Comparison of ENCODE assay signal across 11 cellular contexts in genomic region chr4:138576684-138577083, GRCh38.
DNase-seq lines count a peak whose midpoint lies in the region; ATAC-seq and TF ChIP-seq lines count a peak whose summit lies in the region.
"Had no signal": no experiment of that assay in that cellular context is flagged by ENCODE, and none has a peak within 500 bp of the region (broad histone marks: within the 10 kb centered on the region; RNA-seq: fewer than 3 reads in every experiment).

No MANE protein-coding gene starts in this region.

- no peak overlapping the region for H3K4me2 ChIP-seq in KMS-11

- ATAC-seq in HG03175 (IDR thresholded peaks at IDR 0.05; ENCODE audit: unreplicated experiment) (no peak), HG03439 (IDR thresholded peaks at IDR 0.05; ENCODE audit: unreplicated experiment) (no peak)

- H3K9me3 ChIP-seq in liver (ENCODE audit: control insufficient read depth in 4 of 4, low read length in 3 of 4): peaks cover 0 to 5% (median under 1%) of the 10 kb centered on the region in 4 donors

- peak; percentile 67 to 85 for TF ChIP-seq RAD21 in liver (IDR thresholded peaks at IDR 0.05)

- H3K4me3 ChIP-seq in KMS-11 (IDR thresholded peaks at IDR 0.05; ENCODE audit: insufficient read depth, low read depth, low read length) (no peak overlapping the region), liver (ENCODE audit: low read depth in 1 of 3, low read length in 3 of 3) (no peak overlapping the region)
- H3K4me3 ChIP-seq: SJCRH30, uterus had no signal

- no peaks in the 10 kb centered on the region for H3K4me1 ChIP-seq in KMS-11 (ENCODE audit: low read depth, poor library complexity, severe bottlenecking)
- H3K4me1 ChIP-seq in liver (ENCODE audit: control insufficient read depth in 4 of 4, insufficient read depth in 4 of 4, low read length in 3 of 4): no peaks in the 10 kb centered on the region
- H3K4me1 ChIP-seq: SJCRH30, uterus had no signal

- DNase-seq in ELF-1 (ENCODE audit: low read depth, low spot score) (peak; percentile 31), amniotic epithelial cell (ENCODE audit: low read depth) (peak; percentile 78), NCI-H2107 (lab: John Stamatoyannopoulos, UW) (no peak)
- DNase-seq in NK-92 treated with Interleukin-12 subunit alpha and Interleukin-12 subunit beta, amount 100 ng/mL, for 24 hours (lab: John Stamatoyannopoulos, UW): no peak
- DNase-seq: posterior cingulate gyrus, uterus had no signal

- no peak overlapping the region for H2AFZ ChIP-seq in KMS-11 (ENCODE audit: low read depth)

- peak; percentile 57 for TF ChIP-seq CTCF in KMS-11 (conservative IDR thresholded peaks at IDR 0.05; ENCODE audit: low read depth, low read length)
- peak; percentile 38 for TF ChIP-seq CTCF in liver (IDR thresholded peaks at IDR 0.05; ENCODE audit: low read depth, low read length, missing input control)

- H3K9ac ChIP-seq in KMS-11 (no peak overlapping the region), liver (ENCODE audit: low read depth in 1 of 2, low read length in 2 of 2) (no peak overlapping the region)

- H4K20me1 ChIP-seq in KMS-11 (ENCODE audit: insufficient read depth): no peaks in the 10 kb centered on the region

- no peaks in the 10 kb centered on the region for H3K36me3 ChIP-seq in KMS-11 (ENCODE audit: insufficient read depth)
- H3K36me3 ChIP-seq in liver (ENCODE audit: control insufficient read depth in 4 of 4, insufficient read depth in 3 of 4, low read depth in 1 of 4, low read length in 3 of 4): no peaks in the 10 kb centered on the region
- H3K36me3 ChIP-seq: SJCRH30, uterus had no signal

- H3K27me3 ChIP-seq in KMS-11 (ENCODE audit: insufficient read depth, low read depth) (no peaks in the 10 kb centered on the region), liver (ENCODE audit: control insufficient read depth in 4 of 4, insufficient read depth in 4 of 4, low read length in 3 of 4) (no peaks in the 10 kb centered on the region)
- H3K27me3 ChIP-seq: SJCRH30, uterus had no signal

- no peaks in the 10 kb centered on the region for H3K79me2 ChIP-seq in KMS-11 (ENCODE audit: insufficient read depth, low read depth)

- H3K27ac ChIP-seq in KMS-11: no peak overlapping the region
- H3K27ac ChIP-seq in liver (ENCODE audit: low read depth in 1 of 2, low read length in 2 of 2): no peak overlapping the region
- H3K27ac ChIP-seq: SJCRH30, uterus had no signal

- 38% methylated on average over 3 of the region's 3 CpGs for WGBS in liver

TF ChIP-seq in liver, 16 proteins besides CTCF, POLR2A, EP300 and RAD21:
- TF ChIP-seq YY1 (IDR thresholded peaks at IDR 0.05): no peak
- TF ChIP-seq GABPA (IDR thresholded peaks at IDR 0.05 in 1 of 2, conservative IDR thresholded peaks at IDR 0.05 in 1 of 2): no peak
- no peak for TF ChIP-seq REST (IDR thresholded peaks at IDR 0.05)
- TF ChIP-seq JUND (IDR thresholded peaks at IDR 0.05): no peak
- TF ChIP-seq HNF4G (IDR thresholded peaks at IDR 0.05): no peak
- TF ChIP-seq MAX (IDR thresholded peaks at IDR 0.05): no peak
- no peak for TF ChIP-seq RXRA (IDR thresholded peaks at IDR 0.05)
- no peak for TF ChIP-seq SP1 (IDR thresholded peaks at IDR 0.05)
- no peak for TF ChIP-seq NR2F2 (IDR thresholded peaks at IDR 0.05)
- TF ChIP-seq TAF1 (conservative IDR thresholded peaks at IDR 0.05): no peak
- TF ChIP-seq ZBTB33 (IDR thresholded peaks at IDR 0.05): no peak
- no peak for TF ChIP-seq FOXA2 (IDR thresholded peaks at IDR 0.05)
- TF ChIP-seq HNF4A (conservative IDR thresholded peaks at IDR 0.05): no peak
- no peak for TF ChIP-seq ATF3 (IDR thresholded peaks at IDR 0.05)
- TF ChIP-seq EGR1 (IDR thresholded peaks at IDR 0.05; ENCODE audit: low read depth in 2 of 2): no peak

Comparison
In these comparisons a context has a peak if more than half of its experiments do, and no peak if none do; other contexts are left out.
1. DNase-seq: peak in ELF-1 (single experiment) and amniotic epithelial cell (single experiment); none in NCI-H2107 (single experiment) and NK-92 treated with Interleukin-12 subunit alpha and Interleukin-12 subunit beta, amount 100 ng/mL, for 24 hours (single experiment).